In the genomic region with DNA sequence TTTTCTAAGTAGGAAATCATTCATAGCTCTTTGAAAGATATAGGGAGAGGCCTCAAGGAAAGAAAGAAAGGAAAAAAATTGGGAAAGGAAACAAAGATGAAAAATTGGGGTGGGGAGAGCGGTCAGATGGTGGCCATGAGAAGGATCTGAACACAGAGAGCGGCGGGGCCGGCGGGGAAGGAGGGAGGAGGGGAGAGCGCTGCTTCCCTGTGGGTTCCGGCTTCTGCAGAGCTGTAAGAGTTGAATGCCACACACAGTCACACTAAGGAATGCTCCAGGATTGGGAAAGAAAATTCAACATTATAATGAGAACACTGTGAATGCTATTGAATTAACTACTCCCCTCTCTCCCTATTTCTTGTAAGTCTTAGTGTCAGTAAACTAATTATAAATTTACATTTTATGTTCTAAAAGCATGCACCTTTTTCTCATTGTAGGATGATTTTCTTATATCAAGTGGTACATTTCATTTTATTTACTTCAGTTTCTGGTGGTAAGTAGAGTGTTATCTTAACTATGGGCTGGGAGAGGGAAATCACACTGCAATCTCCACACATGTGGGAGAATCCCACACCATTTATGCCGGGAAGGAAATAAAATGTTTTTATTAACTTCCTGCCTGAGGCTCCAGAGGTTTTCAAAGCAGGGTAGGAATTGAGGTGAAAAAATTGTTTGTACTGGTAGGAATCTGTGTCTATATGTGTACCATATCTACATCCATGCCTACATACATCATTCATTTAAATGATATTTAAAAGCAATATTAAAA, we compare ENCODE assay signal across 1 cellular context.
TF ChIP-seq lines count a peak whose summit lies in the region.

No MANE protein-coding gene starts in this region.

TF ChIP-seq in HepG2, 621 proteins besides CTCF, POLR2A, EP300 and RAD21 (continued from another document and continues in another):
- TF ChIP-seq ZNF503 (CRISPR knock-in tag; IDR thresholded peaks at IDR 0.05) (no peak), CREM (IDR thresholded peaks at IDR 0.05) (no peak), CREM (CRISPR knock-in tag; IDR thresholded peaks at IDR 0.05) (no peak), ZNF263 (CRISPR knock-in tag; IDR thresholded peaks at IDR 0.05) (0 out of 2 replicates have a peak, but pooled peaks have one; percentile 43), SOX13 (IDR thresholded peaks at IDR 0.05) (no peak), SOX13 (CRISPR knock-in tag; conservative IDR thresholded peaks at IDR 0.05 in 1 of 2, IDR thresholded peaks at IDR 0.05 in 1 of 2) (peak in 1 of 2 experiments; percentile 15; a peak in 1 of 4 replicates), ZKSCAN8 (CRISPR knock-in tag; IDR thresholded peaks at IDR 0.05; ENCODE audit: borderline replicate concordance) (no peak), ZNF816 (CRISPR knock-in tag; IDR thresholded peaks at IDR 0.05; ENCODE audit: borderline replicate concordance) (no peak), ZFP36L2 (CRISPR knock-in tag; IDR thresholded peaks at IDR 0.05) (no peak), ZNF274 (CRISPR knock-in tag; IDR thresholded peaks at IDR 0.05) (no peak), ZNF318 (CRISPR knock-in tag; IDR thresholded peaks at IDR 0.05) (no peak), STAG1 (CRISPR knock-in tag; IDR thresholded peaks at IDR 0.05) (no peak), SP4 (CRISPR knock-in tag; IDR thresholded peaks at IDR 0.05) (no peak), ATM (IDR thresholded peaks at IDR 0.05; ENCODE audit: borderline replicate concordance) (no peak), DNMT1 (CRISPR knock-in tag; IDR thresholded peaks at IDR 0.05) (no peak), ZNF574 (CRISPR knock-in tag; IDR thresholded peaks at IDR 0.05) (no peak), CBFB (CRISPR knock-in tag; IDR thresholded peaks at IDR 0.05) (no peak), ASH2L (IDR thresholded peaks at IDR 0.05; ENCODE audit: insufficient read length, low read depth, low read length) (no peak), ELF1 (CRISPR knock-in tag; IDR thresholded peaks at IDR 0.05) (0 out of 2 replicates have a peak, but pooled peaks have one; percentile 20), KDM5A (IDR thresholded peaks at IDR 0.05; ENCODE audit: borderline replicate concordance, low read length) (no peak), ZNF841 (CRISPR knock-in tag; IDR thresholded peaks at IDR 0.05; ENCODE audit: borderline replicate concordance) (no peak), ZNF17 (CRISPR knock-in tag; IDR thresholded peaks at IDR 0.05) (no peak), REPIN1 (CRISPR knock-in tag; IDR thresholded peaks at IDR 0.05; ENCODE audit: borderline replicate concordance, low read depth) (no peak), ZSCAN25 (CRISPR knock-in tag; IDR thresholded peaks at IDR 0.05) (peak; percentile 71), KDM4B (CRISPR knock-in tag; IDR thresholded peaks at IDR 0.05) (no peak), PHF8 (CRISPR knock-in tag; IDR thresholded peaks at IDR 0.05) (peak; percentile 37; the same call in 1 of the 2 replicates), ZNF567 (CRISPR knock-in tag; IDR thresholded peaks at IDR 0.05; ENCODE audit: borderline replicate concordance) (no peak)
- TF ChIP-seq, protein P1, sequence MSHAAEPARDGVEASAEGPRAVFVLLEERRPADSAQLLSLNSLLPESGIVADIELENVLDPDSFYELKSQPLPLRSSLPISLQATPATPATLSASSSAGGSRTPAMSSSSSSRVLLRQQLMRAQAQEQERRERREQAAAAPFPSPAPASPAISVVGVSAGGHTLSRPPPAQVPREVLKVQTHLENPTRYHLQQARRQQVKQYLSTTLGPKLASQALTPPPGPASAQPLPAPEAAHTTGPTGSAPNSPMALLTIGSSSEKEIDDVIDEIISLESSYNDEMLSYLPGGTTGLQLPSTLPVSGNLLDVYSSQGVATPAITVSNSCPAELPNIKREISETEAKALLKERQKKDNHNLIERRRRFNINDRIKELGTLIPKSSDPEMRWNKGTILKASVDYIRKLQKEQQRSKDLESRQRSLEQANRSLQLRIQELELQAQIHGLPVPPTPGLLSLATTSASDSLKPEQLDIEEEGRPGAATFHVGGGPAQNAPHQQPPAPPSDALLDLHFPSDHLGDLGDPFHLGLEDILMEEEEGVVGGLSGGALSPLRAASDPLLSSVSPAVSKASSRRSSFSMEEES (CRISPR knock-in tag; IDR thresholded peaks at IDR 0.05): no peak
- TF ChIP-seq, protein P2, sequence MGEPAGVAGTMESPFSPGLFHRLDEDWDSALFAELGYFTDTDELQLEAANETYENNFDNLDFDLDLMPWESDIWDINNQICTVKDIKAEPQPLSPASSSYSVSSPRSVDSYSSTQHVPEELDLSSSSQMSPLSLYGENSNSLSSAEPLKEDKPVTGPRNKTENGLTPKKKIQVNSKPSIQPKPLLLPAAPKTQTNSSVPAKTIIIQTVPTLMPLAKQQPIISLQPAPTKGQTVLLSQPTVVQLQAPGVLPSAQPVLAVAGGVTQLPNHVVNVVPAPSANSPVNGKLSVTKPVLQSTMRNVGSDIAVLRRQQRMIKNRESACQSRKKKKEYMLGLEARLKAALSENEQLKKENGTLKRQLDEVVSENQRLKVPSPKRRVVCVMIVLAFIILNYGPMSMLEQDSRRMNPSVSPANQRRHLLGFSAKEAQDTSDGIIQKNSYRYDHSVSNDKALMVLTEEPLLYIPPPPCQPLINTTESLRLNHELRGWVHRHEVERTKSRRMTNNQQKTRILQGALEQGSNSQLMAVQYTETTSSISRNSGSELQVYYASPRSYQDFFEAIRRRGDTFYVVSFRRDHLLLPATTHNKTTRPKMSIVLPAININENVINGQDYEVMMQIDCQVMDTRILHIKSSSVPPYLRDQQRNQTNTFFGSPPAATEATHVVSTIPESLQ (CRISPR knock-in tag; conservative IDR thresholded peaks at IDR 0.05): no peak
- TF ChIP-seq, protein P3, sequence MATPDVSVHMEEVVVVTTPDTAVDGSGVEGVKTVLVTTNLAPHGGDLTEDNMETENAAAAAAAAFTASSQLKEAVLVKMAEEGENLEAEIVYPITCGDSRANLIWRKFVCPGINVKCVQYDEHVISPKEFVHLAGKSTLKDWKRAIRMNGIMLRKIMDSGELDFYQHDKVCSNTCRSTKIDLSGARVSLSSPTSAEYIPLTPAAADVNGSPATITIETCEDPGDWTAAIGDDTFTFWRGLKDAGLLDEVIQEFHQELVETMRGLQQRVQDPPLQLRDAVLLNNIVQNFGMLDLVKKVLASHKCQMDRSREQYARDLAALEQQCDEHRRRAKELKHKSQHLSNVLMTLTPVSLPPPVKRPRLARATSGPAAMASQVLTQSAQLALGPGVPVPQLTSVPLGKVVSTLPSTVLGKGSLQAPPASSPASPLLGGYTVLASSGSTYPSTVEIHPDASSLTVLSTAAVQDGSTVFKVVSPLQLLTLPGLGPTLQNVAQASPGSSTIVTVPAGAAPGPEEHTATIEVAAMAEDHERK (CRISPR knock-in tag; IDR thresholded peaks at IDR 0.05; ENCODE audit: low read depth): no peak
